ENCODE assay signal across 9 cellular contexts in genomic region chr17:14205992-14206461, GRCh38. TPM values are rescaled to one million over a fixed set of nuclear protein-coding genes. Genes with fewer than 3 reads are reported as not detected.
DNase-seq lines count a peak whose midpoint lies in the region; ATAC-seq and TF ChIP-seq lines count a peak whose summit lies in the region.
"Had no signal": no experiment of that assay in that cellular context is flagged by ENCODE, and none has a peak within 500 bp of the region (broad histone marks: within the 10 kb centered on the region; RNA-seq: fewer than 3 reads in every experiment).

No MANE protein-coding gene starts in this region.

- ATAC-seq in HG03108 (IDR thresholded peaks at IDR 0.05; ENCODE audit: unreplicated experiment) = no peak

- TF ChIP-seq CTCF in right atrium auricular region (IDR thresholded peaks at IDR 0.05) = no peak

- peaks cover 14% of the 10 kb centered on the region for H3K36me3 ChIP-seq in right atrium auricular region

- no peaks in the 10 kb centered on the region for H3K9me3 ChIP-seq in right atrium auricular region

- DNase-seq in NCI-H2196 (lab: John Stamatoyannopoulos, UW; ENCODE audit: unreplicated experiment) (peak; percentile 59), activated T-cell treated with anti-CD3 and anti-CD28 coated beads for 4 hours (peak; percentile 49), right atrium auricular region (ENCODE audit: low spot score) (peak; percentile 76), NCI-H524 (lab: John Stamatoyannopoulos, UW) (no peak), NCI-H510A (lab: John Stamatoyannopoulos, UW) (no peak), NCI-H345 (lab: John Stamatoyannopoulos, UW) (no peak)
- peak; percentile 37 to 60 for DNase-seq in stimulated activated CD8-positive, alpha-beta memory T cell treated with anti-CD3 and anti-CD28 coated beads, Interleukin-2, amount 100 ng/mL, for 48 hours (ENCODE audit: low read depth in 2 of 2)
- DNase-seq: RPMI8226 had no signal

- H3K27me3 ChIP-seq in right atrium auricular region = no peaks in the 10 kb centered on the region

- peak overlapping the region in 1 of 2 donors; percentile 50 for H3K27ac ChIP-seq in right atrium auricular region

- H3K4me3 ChIP-seq in right atrium auricular region = no peak overlapping the region

- H3K4me1 ChIP-seq in right atrium auricular region = peaks cover 0 to 3% of the 10 kb centered on the region in 2 donors

RNA-seq across cellular contexts. Expression of gene CDRT15, which starts 30.6 kb away (rescaled TPM):
- total RNA-seq in right atrium auricular region = not detected

Comparison
In these comparisons a context has a peak if more than half of its experiments do, and no peak if none do; other contexts are left out.
1. DNase-seq: peak in NCI-H2196 (single experiment), activated T-cell treated with anti-CD3 and anti-CD28 coated beads for 4 hours (single experiment), right atrium auricular region (single experiment) and stimulated activated CD8-positive, alpha-beta memory T cell treated with anti-CD3 and anti-CD28 coated beads, Interleukin-2, amount 100 ng/mL, for 48 hours (2 of 2); none in NCI-H524 (0 of 2), NCI-H510A (single experiment) and NCI-H345 (single experiment).